In the genomic region with DNA sequence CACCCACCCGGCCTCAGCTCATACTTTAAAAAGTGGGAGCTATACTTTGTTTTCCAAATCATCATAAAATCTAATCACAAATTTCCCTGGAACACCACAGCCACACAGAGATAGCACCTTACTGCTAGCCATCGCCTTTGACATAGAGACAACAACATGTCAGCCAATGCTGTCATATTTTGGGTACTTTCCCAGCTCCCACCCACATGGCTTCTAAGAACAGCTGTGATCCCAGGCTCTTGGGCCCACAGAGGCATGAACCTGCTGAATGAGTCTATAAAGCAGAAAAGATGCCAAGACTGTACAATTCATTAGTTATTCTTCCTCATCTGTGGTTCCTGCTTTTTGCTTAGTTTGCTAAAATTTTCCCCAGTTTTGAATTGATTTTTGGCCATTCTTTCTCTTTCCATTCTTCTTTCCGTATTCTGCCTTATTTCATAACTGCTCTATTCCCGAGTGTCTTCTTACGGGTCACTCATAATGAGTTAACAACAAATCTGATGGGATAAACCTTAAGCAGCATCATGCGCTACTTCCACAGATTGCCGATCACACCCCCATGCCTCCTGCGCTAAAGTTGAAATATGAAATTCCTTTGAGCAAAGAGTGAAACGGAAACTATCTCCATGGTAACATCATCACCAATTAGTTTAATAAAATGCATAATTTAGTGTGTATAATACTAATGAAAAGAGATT, we compare ENCODE assay signal across 21 cellular contexts.
DNase-seq lines count a peak whose midpoint lies in the region; ATAC-seq, FAIRE-seq and TF ChIP-seq lines count a peak whose summit lies in the region.
"Had no signal": no experiment of that assay in that cellular context is flagged by ENCODE, and none has a peak within 500 bp of the region (broad histone marks: within the 10 kb centered on the region; RNA-seq: fewer than 3 reads in every experiment).

No MANE protein-coding gene starts in this region.

- POLR2A ChIA-PET in HepG2 (lab: Yijun Ruan, JAX), result no interaction called here

- H3K9ac ChIP-seq in HepG2 (ENCODE audit: insufficient read depth, low read depth, low read length), result no peak overlapping the region
- H3K9ac ChIP-seq in adipocyte (ENCODE audit: low read length), result no peak overlapping the region

- ATAC-seq in HepG2 (no peak), right lobe of liver (no peak)
- ATAC-seq: K562, PC-3 had no signal

- peaks cover 55% of the 10 kb centered on the region for H3K4me1 Mint-ChIP-seq in nephron

- H3K4me3 ChIP-seq in HepG2 (replicated peaks in 1 of 3; ENCODE audit: insufficient read depth in 1 of 3, low read depth in 2 of 3, low read length in 3 of 3) (no peak overlapping the region), right lobe of liver (no peak overlapping the region), adipocyte (ENCODE audit: low read length) (peak overlapping the region; percentile 62)
- H3K4me3 ChIP-seq: K562 had no signal

- H4K20me1 ChIP-seq in HepG2 (ENCODE audit: insufficient read depth, low read length), result no peaks in the 10 kb centered on the region

- DNase-seq in HepG2 (ENCODE audit: low spot score) (no peak), right lobe of liver (no peak), adipocyte (ENCODE audit: low read depth) (no peak), pons (ENCODE audit: low spot score) (no peak), EL (no peak), GF-D8 (lab: John Stamatoyannopoulos, UW) (no peak)
- DNase-seq: Calu3; DMS79 treated with DMSO at 0.1 percent for 48 hours; Kasumi-1; NCI-H1105 treated with DMSO at 0.1 percent for 48 hours; NCI-H146; NCI-H1930; NCI-H2107; NCI-H524 treated with DMSO at 0.1 percent for 48 hours; NCI-H82; NK-92 treated with Interleukin-12 subunit alpha and Interleukin-12 subunit beta, amount 100 ng/mL, for 24 hours; PC-3; SHP77 had no signal

- no peak overlapping the region for H3K4me2 ChIP-seq in HepG2 (ENCODE audit: low read depth, low read length)

- H3K27ac ChIP-seq in HepG2 (ENCODE audit: extremely low read length, insufficient read depth, low read length), result no peak overlapping the region
- H3K27ac ChIP-seq in right lobe of liver, result no peak overlapping the region

- H3K27me3 ChIP-seq in HepG2 (ENCODE audit: control insufficient read depth in 1 of 2, insufficient read depth in 2 of 2, low read length in 2 of 2) (no peaks in the 10 kb centered on the region), right lobe of liver (no peaks in the 10 kb centered on the region), adipocyte (replicated peaks; ENCODE audit: control insufficient read depth, insufficient read depth, low read length) (no peaks in the 10 kb centered on the region)

- TF ChIP-seq RAD21 in HepG2 (CRISPR knock-in tag; IDR thresholded peaks at IDR 0.05), result no peak

- intact Hi-C loops in HepG2 (cut with micrococcal nuclease; ENCODE audit: unreplicated experiment) (no loop called here), right lobe of liver (cut with DNase I) (no loop called here)

- no peak overlapping the region for H2AFZ ChIP-seq in HepG2 (ENCODE audit: low read length)

- H3K27me3 Mint-ChIP-seq in nephron (ENCODE audit: low read depth), result no peaks in the 10 kb centered on the region

- no peaks in the 10 kb centered on the region for H3K36me3 ChIP-seq in HepG2 (replicated peaks in 1 of 2; ENCODE audit: control insufficient read depth in 1 of 2, insufficient read depth in 2 of 2, low read length in 2 of 2)
- H3K36me3 ChIP-seq in right lobe of liver, result no peaks in the 10 kb centered on the region
- no peaks in the 10 kb centered on the region for H3K36me3 ChIP-seq in adipocyte (ENCODE audit: control insufficient read depth, insufficient read depth, low read length, severe bottlenecking)

- H3K4me1 ChIP-seq in HepG2 (ENCODE audit: insufficient read depth, low read length) (no peaks in the 10 kb centered on the region), right lobe of liver (no peaks in the 10 kb centered on the region), adipocyte (ENCODE audit: control insufficient read depth, insufficient read depth, low read length) (peaks cover 21% of the 10 kb centered on the region)

- H3K9me3 Mint-ChIP-seq in nephron, result no peaks in the 10 kb centered on the region

- in situ Hi-C loops in HepG2 (cut with HindIII; ENCODE audit: extremely low pct_ligation_motif_present, low pct_unique_long_range_greater_than_20kb), result no loop called here

- no TSS peak for BruUV-seq in HepG2 (replicated peaks; lab: Mats Ljungman, UMichigan)

- CTCF ChIA-PET in HepG2 (lab: Yijun Ruan, JAX; ENCODE audit: low intra/inter-chr PET ratio, low total read pairs), result no interaction called here

- peak overlapping the region in 1 of 3 experiments; percentile 14 for H3K4me3 Mint-ChIP-seq in nephron

- H3K27ac Mint-ChIP-seq in nephron, result peak overlapping the region; percentile 0 to 81 (median 72)

- no peak for TF ChIP-seq EP300 in HepG2 (IDR thresholded peaks at IDR 0.05; ENCODE audit: low read depth in 2 of 2, low read length in 2 of 2)
- TF ChIP-seq EP300 in HepG2 (CRISPR knock-in tag; IDR thresholded peaks at IDR 0.05; ENCODE audit: borderline replicate concordance), result no peak

- H3K36me3 Mint-ChIP-seq in nephron (ENCODE audit: low read depth), result no peaks in the 10 kb centered on the region

- WGBS in HepG2 (ENCODE audit: low lambda C conversion rate), result 45% methylated on average over 9 of the region's 9 CpGs
- WGBS in right lobe of liver (ENCODE audit: insufficient coverage, low coverage, low lambda C conversion rate, missing lambda C conversion rate), result 64% methylated on average over 8 of the region's 9 CpGs

- TF ChIP-seq CTCF in HepG2 (CRISPR knock-in tag; IDR thresholded peaks at IDR 0.05) (no peak), right lobe of liver (IDR thresholded peaks at IDR 0.05) (no peak), nephron (IDR thresholded peaks at IDR 0.05; ENCODE audit: unreplicated experiment in 3 of 3) (no peak)

- no peaks in the 10 kb centered on the region for H3K79me2 ChIP-seq in HepG2 (ENCODE audit: insufficient read depth, low read length)

- TF ChIP-seq POLR2A in HepG2 (IDR thresholded peaks at IDR 0.05; ENCODE audit: insufficient read depth in 1 of 2, low read depth in 2 of 2, low read length in 2 of 2) (no peak), right lobe of liver (IDR thresholded peaks at IDR 0.05) (no peak)

- H3K9me3 ChIP-seq in HepG2 (ENCODE audit: low read length) (no peaks in the 10 kb centered on the region), right lobe of liver (no peaks in the 10 kb centered on the region), adipocyte (ENCODE audit: control insufficient read depth, low read length) (no peaks in the 10 kb centered on the region)

- no peak for FAIRE-seq in HepG2 (lab: Jason Lieb, UNC)
- FAIRE-seq: H54, K562 had no signal

TF ChIP-seq in HepG2, 621 proteins besides CTCF, POLR2A, EP300 and RAD21:
- TF ChIP-seq ZIK1 (CRISPR knock-in tag; IDR thresholded peaks at IDR 0.05; ENCODE audit: borderline replicate concordance, low read depth), result no peak
- no peak for TF ChIP-seq ZNF781 (CRISPR knock-in tag; IDR thresholded peaks at IDR 0.05; ENCODE audit: borderline replicate concordance, not compliant biosample characterization)
- peak; percentile 87 for TF ChIP-seq MAFF (IDR thresholded peaks at IDR 0.05; ENCODE audit: low read depth, low read length)
- no peak for TF ChIP-seq ZNF569 (CRISPR knock-in tag; IDR thresholded peaks at IDR 0.05; ENCODE audit: borderline replicate concordance)
- no peak for TF ChIP-seq FOSL1 (CRISPR knock-in tag; IDR thresholded peaks at IDR 0.05; ENCODE audit: borderline replicate concordance)
- no peak for TF ChIP-seq ZNF75D (CRISPR knock-in tag; IDR thresholded peaks at IDR 0.05; ENCODE audit: borderline replicate concordance)
- no peak for TF ChIP-seq ZNF891 (CRISPR knock-in tag; IDR thresholded peaks at IDR 0.05)
- TF ChIP-seq MAFK (conservative IDR thresholded peaks at IDR 0.05 in 1 of 2, IDR thresholded peaks at IDR 0.05 in 1 of 2; ENCODE audit: low read length in 2 of 2), result peak; percentile 78 to 90
- no peak for TF ChIP-seq ZEB1 (IDR thresholded peaks at IDR 0.05; ENCODE audit: insufficient replicate concordance, low read depth)
- TF ChIP-seq GTF3A (CRISPR knock-in tag; conservative IDR thresholded peaks at IDR 0.05), result no peak
